In the genomic region with DNA sequence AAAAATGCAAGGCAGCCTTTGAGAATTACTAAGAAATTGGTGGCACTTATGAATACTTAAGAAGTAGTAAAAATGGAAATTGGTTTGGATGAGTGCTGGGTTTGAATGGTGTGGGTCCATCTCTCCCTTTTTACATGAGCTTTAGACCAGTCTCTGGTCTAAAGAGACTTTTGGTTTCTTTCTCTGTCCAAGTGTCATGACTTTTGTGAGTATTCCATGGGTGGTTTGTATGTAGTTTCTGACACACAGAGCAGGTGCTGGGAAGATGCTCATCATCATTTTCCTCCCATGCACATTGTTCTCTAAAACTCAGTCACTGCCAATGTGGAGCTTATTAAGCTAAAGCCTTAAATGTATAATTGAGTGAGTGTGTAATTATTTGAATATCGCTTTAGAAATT, we compare ENCODE assay signal across 9 cellular contexts.
DNase-seq lines count a peak whose midpoint lies in the region; ATAC-seq and TF ChIP-seq lines count a peak whose summit lies in the region.
"Had no signal": no experiment of that assay in that cellular context is flagged by ENCODE, and none has a peak within 500 bp of the region (broad histone marks: within the 10 kb centered on the region; RNA-seq: fewer than 3 reads in every experiment).

No MANE protein-coding gene starts in this region.

- ATAC-seq in HG02798 (IDR thresholded peaks at IDR 0.05; ENCODE audit: poor library complexity, unreplicated experiment), result peak; percentile 34
- ATAC-seq in foreskin keratinocyte, result no peak
- no peak for ATAC-seq in Right ventricle myocardium superior (ENCODE audit: poor library complexity)
- ATAC-seq in GM19035 (IDR thresholded peaks at IDR 0.05; ENCODE audit: unreplicated experiment), result no peak

- H3K27ac ChIP-seq in foreskin keratinocyte (no peak overlapping the region), dorsolateral prefrontal cortex (peak overlapping the region in 29 of 59 donors; percentile 1 to 95 (median 28))

- no peak for DNase-seq in activated naive CD4-positive, alpha-beta T cell (lab: John Stamatoyannopoulos, UW)
- DNase-seq in activated CD4-positive, alpha-beta memory T cell treated with anti-CD3 and anti-CD28 coated beads for 36 hours, result no peak
- DNase-seq in foreskin keratinocyte (no peak), dorsolateral prefrontal cortex (no peak), Right ventricle myocardium superior (no peak)
- DNase-seq: NCI-H510A had no signal

- H3K4me1 ChIP-seq in foreskin keratinocyte, result no peaks in the 10 kb centered on the region

- no peak overlapping the region for H3K27ac Mint-ChIP-seq in activated naive CD4-positive, alpha-beta T cell treated with anti-CD3 and anti-CD28 coated beads, Interleukin-2, amount 50 U/mL, for 24 hours
- peak overlapping the region; percentile 89 for H3K27ac Mint-ChIP-seq in activated CD4-positive, alpha-beta memory T cell treated with anti-CD3 and anti-CD28 coated beads for 36 hours

- TF ChIP-seq CTCF in foreskin keratinocyte (conservative IDR thresholded peaks at IDR 0.05) (no peak), dorsolateral prefrontal cortex (IDR thresholded peaks at IDR 0.05 in 54 of 56, conservative IDR thresholded peaks at IDR 0.05 in 2 of 56; ENCODE audit: low read depth in 1 of 56, partially characterized antibody in 56 of 56) (no peak)

- POLR2A ChIA-PET in activated CD4-positive, alpha-beta memory T cell treated with anti-CD3 and anti-CD28 coated beads for 36 hours (lab: Charles Lee), result interaction anchor here (0.9 to 2.4 kb wide), 7 partner anchors 20 to 166 kb away, joined by 3 to 13 read pairs (median 5); partner anchors contain the start of genes KAT2B and SGO1

- H3K27me3 Mint-ChIP-seq in activated naive CD4-positive, alpha-beta T cell treated with anti-CD3 and anti-CD28 coated beads, Interleukin-2, amount 50 U/mL, for 24 hours, result no peaks in the 10 kb centered on the region
- H3K27me3 Mint-ChIP-seq in activated CD4-positive, alpha-beta memory T cell treated with anti-CD3 and anti-CD28 coated beads for 36 hours, result no peaks in the 10 kb centered on the region

- H3K4me1 Mint-ChIP-seq in activated naive CD4-positive, alpha-beta T cell treated with anti-CD3 and anti-CD28 coated beads, Interleukin-2, amount 50 U/mL, for 24 hours, result peaks cover 41% of the 10 kb centered on the region
- peaks cover 70% of the 10 kb centered on the region for H3K4me1 Mint-ChIP-seq in activated CD4-positive, alpha-beta memory T cell treated with anti-CD3 and anti-CD28 coated beads for 36 hours (ENCODE audit: low read depth)

- intact Hi-C loops in activated CD4-positive, alpha-beta memory T cell treated with anti-CD3 and anti-CD28 coated beads for 36 hours (cut with micrococcal nuclease), result loop anchor here (1.0 to 5.0 kb wide), 6 partner anchors 42 to 172 kb away; partner anchors contain the start of gene RAB5A
- intact Hi-C loops in dorsolateral prefrontal cortex (cut with DNase I) (loop anchor here (10.0 kb wide), 1 partner anchor 59 kb away; the partner anchor contains the start of gene KAT2B (in 2 of the 2)), Right ventricle myocardium superior (cut with DNase I) (no loop called here)

- peak overlapping the region in 2 of 59 donors; percentile 6 to 30 for H3K4me3 ChIP-seq in dorsolateral prefrontal cortex

- CTCF ChIA-PET in activated CD4-positive, alpha-beta memory T cell treated with anti-CD3 and anti-CD28 coated beads for 36 hours (lab: Charles Lee), result interaction anchor here (2.6 kb wide), 1 partner anchor 63 kb away, joined by 9 read pairs; the partner anchor contains the start of gene KAT2B

- peak overlapping the region; percentile 30 for H3K4me3 Mint-ChIP-seq in activated naive CD4-positive, alpha-beta T cell treated with anti-CD3 and anti-CD28 coated beads, Interleukin-2, amount 50 U/mL, for 24 hours
- peak overlapping the region; percentile 57 for H3K4me3 Mint-ChIP-seq in activated CD4-positive, alpha-beta memory T cell treated with anti-CD3 and anti-CD28 coated beads for 36 hours

- H3K36me3 Mint-ChIP-seq in activated naive CD4-positive, alpha-beta T cell treated with anti-CD3 and anti-CD28 coated beads, Interleukin-2, amount 50 U/mL, for 24 hours, result peaks cover 3% of the 10 kb centered on the region
- H3K36me3 Mint-ChIP-seq in activated CD4-positive, alpha-beta memory T cell treated with anti-CD3 and anti-CD28 coated beads for 36 hours, result peaks cover 8% of the 10 kb centered on the region

- H3K27me3 ChIP-seq in foreskin keratinocyte, result no peaks in the 10 kb centered on the region
- no peaks in the 10 kb centered on the region for H3K27me3 ChIP-seq in dorsolateral prefrontal cortex

- H3K9me3 Mint-ChIP-seq in activated naive CD4-positive, alpha-beta T cell treated with anti-CD3 and anti-CD28 coated beads, Interleukin-2, amount 50 U/mL, for 24 hours, result no peaks in the 10 kb centered on the region
- H3K9me3 Mint-ChIP-seq in activated CD4-positive, alpha-beta memory T cell treated with anti-CD3 and anti-CD28 coated beads for 36 hours, result no peaks in the 10 kb centered on the region
